ENCODE assay signal across 26 cellular contexts in the genomic region with DNA sequence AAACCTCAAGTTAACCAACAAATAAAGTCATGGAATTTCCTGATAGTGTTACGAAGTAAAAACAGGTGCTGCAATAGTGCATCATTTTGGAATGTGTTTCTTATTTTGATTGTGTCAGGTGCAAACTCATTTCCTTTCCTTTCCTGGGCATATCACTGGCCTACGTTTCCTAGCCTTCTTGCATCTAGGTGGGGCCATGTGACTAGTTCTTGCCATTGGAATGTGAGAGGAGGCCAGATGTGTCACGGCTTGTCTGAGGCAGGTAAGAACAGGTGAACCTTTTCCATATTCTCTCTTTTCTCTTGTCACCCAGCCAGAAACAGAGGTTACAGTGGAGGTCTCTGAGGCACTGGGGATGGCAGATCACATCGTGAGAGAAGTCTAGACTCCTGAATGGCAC.
"Had no signal": no experiment of that assay in that cellular context is flagged by ENCODE, and none has a peak within 500 bp of the region (broad histone marks: within the 10 kb centered on the region; RNA-seq: fewer than 3 reads in every experiment).

No MANE protein-coding gene starts in this region.

- ATAC-seq: activated T-cell treated with anti-CD3 and anti-CD28 coated beads, Interleukin-2, amount 50 U/mL, for 4 hours; T-cell had no signal

- H3K4me3 ChIP-seq: SK-N-MC had no signal

- DNase-seq: activated CD4-positive, alpha-beta memory T cell treated with anti-CD3 and anti-CD28 coated beads for 36 hours; activated CD4-positive, alpha-beta T cell treated with anti-CD3 and anti-CD28 coated beads, Interleukin-2, amount 10 ng/mL, durations not matched to agents 7 days and 5 days; activated CD4-positive, CD25-positive, alpha-beta regulatory T cell; activated CD8-positive, alpha-beta memory T cell treated with anti-CD3 and anti-CD28 coated beads for 24 hours; activated gamma-delta T cell; activated naive CD4-positive, alpha-beta T cell treated with anti-CD3 and anti-CD28 coated beads for 36 hours; activated T-cell treated with anti-CD3 and anti-CD28 coated beads, Interleukin-2, amount 50 U/mL, for 4 hours; amygdala; IMR-90; Kasumi-1; KBM-7; NCI-H1048; NCI-H146; NCI-H187 treated with DMSO at 0.1 percent for 48 hours; NCI-H2081 treated with DMSO at 0.1 percent for 48 hours; NCI-H510A treated with DMSO at 0.1 percent for 48 hours; NCI-H69; NK-92 treated with Interleukin-12 subunit alpha and Interleukin-12 subunit beta, amount 100 ng/mL, for 24 hours; OCI-M1; T-cell; T-helper 2 cell; T1000 had no signal

- H3K27ac ChIP-seq: SK-N-MC, VCaP had no signal

- FAIRE-seq: RCC 7860, TTC549 had no signal
